Comparison of ENCODE assay signal across 12 cellular contexts in the genomic region with DNA sequence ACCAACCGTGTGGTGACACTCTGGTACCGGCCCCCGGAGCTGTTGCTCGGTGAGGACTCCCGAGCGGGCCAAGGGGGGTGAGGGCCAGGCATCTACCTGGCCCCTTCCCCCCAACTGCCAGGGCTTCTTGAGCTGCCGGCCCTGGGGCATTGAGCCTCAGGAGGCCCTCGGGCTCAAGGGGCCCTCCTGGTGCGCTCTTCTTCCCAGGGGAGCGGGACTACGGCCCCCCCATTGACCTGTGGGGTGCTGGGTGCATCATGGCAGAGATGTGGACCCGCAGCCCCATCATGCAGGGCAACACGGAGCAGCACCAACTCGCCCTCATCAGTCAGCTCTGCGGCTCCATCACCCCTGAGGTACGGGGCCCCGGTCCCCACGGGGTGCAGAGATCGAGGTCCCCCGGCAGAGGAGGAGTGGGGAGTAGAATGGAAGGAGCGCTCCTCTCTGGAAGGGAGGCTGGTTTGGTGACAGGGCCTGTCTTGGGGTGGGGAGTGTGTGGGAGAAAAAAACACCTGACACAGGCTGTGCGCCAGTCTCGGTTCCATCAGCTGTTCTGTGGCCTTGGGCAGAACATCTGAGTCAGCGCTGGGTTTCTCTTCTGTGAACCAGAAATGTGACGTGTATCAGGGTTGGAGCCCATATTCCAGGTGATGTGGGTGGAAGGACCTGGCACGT. TPM values are rescaled to one million over a fixed set of nuclear protein-coding genes. Genes with fewer than 3 reads are reported as not detected.
DNase-seq lines count a peak whose midpoint lies in the region; ATAC-seq, FAIRE-seq and TF ChIP-seq lines count a peak whose summit lies in the region.
"Had no signal": no experiment of that assay in that cellular context is flagged by ENCODE, and none has a peak within 500 bp of the region (broad histone marks: within the 10 kb centered on the region; RNA-seq: fewer than 3 reads in every experiment).

No MANE protein-coding gene starts in this region.

- ATAC-seq in HepG2 (no peak), HG03196 (IDR thresholded peaks at IDR 0.05; ENCODE audit: unreplicated experiment) (no peak), GM18907 (IDR thresholded peaks at IDR 0.05; ENCODE audit: unreplicated experiment) (no peak)

- CTCF ChIA-PET in HepG2 (lab: Yijun Ruan, JAX; ENCODE audit: low intra/inter-chr PET ratio, low total read pairs): no interaction called here

- BruUV-seq in HepG2 (replicated peaks; lab: Mats Ljungman, UMichigan): no TSS peak

- POLR2A ChIA-PET in HepG2 (lab: Yijun Ruan, JAX): no interaction called here

- intact Hi-C loops in HepG2 (cut with micrococcal nuclease; ENCODE audit: unreplicated experiment): loop anchor here (5.0 kb wide), 1 partner anchor 196 kb away; no protein-coding TSS in a partner anchor

- no peak for TF ChIP-seq RAD21 in HepG2 (CRISPR knock-in tag; IDR thresholded peaks at IDR 0.05)

- TF ChIP-seq CTCF in HepG2 (CRISPR knock-in tag; IDR thresholded peaks at IDR 0.05): no peak

- H3K4me3 ChIP-seq in HepG2 (replicated peaks in 1 of 3; ENCODE audit: insufficient read depth in 1 of 3, low read depth in 2 of 3, low read length in 3 of 3): no peak overlapping the region

- TF ChIP-seq EP300 in HepG2 (IDR thresholded peaks at IDR 0.05; ENCODE audit: low read depth in 2 of 2, low read length in 2 of 2): no peak
- no peak for TF ChIP-seq EP300 in HepG2 (CRISPR knock-in tag; IDR thresholded peaks at IDR 0.05; ENCODE audit: borderline replicate concordance)

- TF ChIP-seq POLR2A in HepG2 (IDR thresholded peaks at IDR 0.05; ENCODE audit: insufficient read depth in 1 of 2, low read depth in 2 of 2, low read length in 2 of 2): no peak

- WGBS in HepG2 (ENCODE audit: low lambda C conversion rate): 86% methylated on average over 8 of the region's 26 CpGs

- H3K4me1 Mint-ChIP-seq in T-helper 2 cell treated with Interferon-gamma antibody and Interleukin-4, amounts not matched to agents 5 μg/mL and 100 μg/mL, for 36 hours (ENCODE audit: low read depth): peaks cover 32% of the 10 kb centered on the region
- H3K4me1 Mint-ChIP-seq in activated T-cell treated with anti-CD3 and anti-CD28 coated beads, Interleukin-2, amount 50 U/mL, for 24 hours (ENCODE audit: low read depth): peaks cover 61% of the 10 kb centered on the region

- H3K9me3 ChIP-seq in HepG2 (ENCODE audit: low read length): no peaks in the 10 kb centered on the region

- H3K36me3 Mint-ChIP-seq in T-helper 2 cell treated with Interferon-gamma antibody and Interleukin-4, amounts not matched to agents 5 μg/mL and 100 μg/mL, for 36 hours (ENCODE audit: low read depth): peaks cover 52% of the 10 kb centered on the region
- peaks cover 72% of the 10 kb centered on the region for H3K36me3 Mint-ChIP-seq in activated T-cell treated with anti-CD3 and anti-CD28 coated beads, Interleukin-2, amount 50 U/mL, for 24 hours (ENCODE audit: low read depth)

- in situ Hi-C loops in HepG2 (cut with HindIII; ENCODE audit: extremely low pct_ligation_motif_present, low pct_unique_long_range_greater_than_20kb): no loop called here

- peak; percentile 70 for DNase-seq in T-helper 2 cell treated with Interferon-gamma antibody and Interleukin-4, amounts not matched to agents 5 μg/mL and 100 μg/mL, for 36 hours (ENCODE audit: low spot score)
- DNase-seq in activated T-cell treated with anti-CD3 and anti-CD28 coated beads, Interleukin-2, amount 50 U/mL, for 24 hours: peak; percentile 78
- DNase-seq in HepG2 (ENCODE audit: low spot score) (no peak), inferior parietal cortex (ENCODE audit: extremely low spot score) (no peak)
- peak; percentile 50 to 75 (median 73) for DNase-seq in stimulated activated CD4-positive, alpha-beta T cell treated with anti-CD3 and anti-CD28 coated beads, TNF-alpha, amount 100 ng/mL, for 48 hours (ENCODE audit: low read depth in 3 of 3)
- DNase-seq: foreskin melanocyte, NCI-H1092 treated with DMSO at 0.1 percent for 48 hours, NCI-H69, nephron progenitor cell, substantia nigra had no signal

- no peak overlapping the region for H2AFZ ChIP-seq in HepG2 (ENCODE audit: low read length)

- no peak overlapping the region for H3K27ac Mint-ChIP-seq in T-helper 2 cell treated with Interferon-gamma antibody and Interleukin-4, amounts not matched to agents 5 μg/mL and 100 μg/mL, for 36 hours
- H3K27ac Mint-ChIP-seq in activated T-cell treated with anti-CD3 and anti-CD28 coated beads, Interleukin-2, amount 50 U/mL, for 24 hours: peak overlapping the region; percentile 94
- H3K27ac Mint-ChIP-seq: nephron progenitor cell had no signal

- no peak overlapping the region for H3K4me2 ChIP-seq in HepG2 (ENCODE audit: low read depth, low read length)

- H3K79me2 ChIP-seq in HepG2 (ENCODE audit: insufficient read depth, low read length): peaks cover 19% of the 10 kb centered on the region

- H3K27me3 ChIP-seq in HepG2 (ENCODE audit: control insufficient read depth in 1 of 2, insufficient read depth in 2 of 2, low read length in 2 of 2): 0 out of 5 replicates have a peak, but pooled peaks cover 0 to 2% of the 10 kb centered on the region in 2 experiments

- H3K9me3 Mint-ChIP-seq in T-helper 2 cell treated with Interferon-gamma antibody and Interleukin-4, amounts not matched to agents 5 μg/mL and 100 μg/mL, for 36 hours: no peaks in the 10 kb centered on the region
- H3K9me3 Mint-ChIP-seq in activated T-cell treated with anti-CD3 and anti-CD28 coated beads, Interleukin-2, amount 50 U/mL, for 24 hours: no peaks in the 10 kb centered on the region
- H3K9me3 Mint-ChIP-seq: nephron progenitor cell had no signal

- peaks cover 24 to 41% of the 10 kb centered on the region in 2 experiments for H3K36me3 ChIP-seq in HepG2 (replicated peaks in 1 of 2; ENCODE audit: control insufficient read depth in 1 of 2, insufficient read depth in 2 of 2, low read length in 2 of 2)

- no peak for FAIRE-seq in HepG2 (lab: Jason Lieb, UNC)

- no peak overlapping the region for H3K27ac ChIP-seq in HepG2 (ENCODE audit: extremely low read length, insufficient read depth, low read length)

- no peak overlapping the region for H3K9ac ChIP-seq in HepG2 (ENCODE audit: insufficient read depth, low read depth, low read length)

- no peaks in the 10 kb centered on the region for H3K27me3 Mint-ChIP-seq in T-helper 2 cell treated with Interferon-gamma antibody and Interleukin-4, amounts not matched to agents 5 μg/mL and 100 μg/mL, for 36 hours (ENCODE audit: low read depth)
- H3K27me3 Mint-ChIP-seq in activated T-cell treated with anti-CD3 and anti-CD28 coated beads, Interleukin-2, amount 50 U/mL, for 24 hours: no peaks in the 10 kb centered on the region

- peak overlapping the region; percentile 96 for H3K4me3 Mint-ChIP-seq in T-helper 2 cell treated with Interferon-gamma antibody and Interleukin-4, amounts not matched to agents 5 μg/mL and 100 μg/mL, for 36 hours
- H3K4me3 Mint-ChIP-seq in activated T-cell treated with anti-CD3 and anti-CD28 coated beads, Interleukin-2, amount 50 U/mL, for 24 hours: peak overlapping the region; percentile 57

- H4K20me1 ChIP-seq in HepG2 (ENCODE audit: insufficient read depth, low read length): peaks cover 21% of the 10 kb centered on the region

- peaks cover 23% of the 10 kb centered on the region for H3K4me1 ChIP-seq in HepG2 (ENCODE audit: insufficient read depth, low read length)

RNA-seq across cellular contexts. Expression of a gene that starts 2.6 kb away (rescaled TPM):
- 16.8 TPM in 2 replicates for total RNA-seq in HepG2 (2016; rRNA removed; fragmentation: Illumina TruSeq; extraction: Trizol)
- 5.3 and 6.3 TPM in 2 replicates for total RNA-seq in HepG2 (2016; cell fraction: cytosol; rRNA removed; fragmentation: Illumina TruSeq; extraction: Trizol; ENCODE audit: low read depth)
- 14.3 and 15.5 TPM in 2 replicates for total RNA-seq in HepG2 (2016; cell fraction: insoluble cytoplasmic fraction; rRNA removed; fragmentation: Illumina TruSeq; extraction: Trizol)
- 13.1 and 13.7 TPM in 2 replicates for total RNA-seq in HepG2 (2016; cell fraction: membrane; rRNA removed; fragmentation: Illumina TruSeq; extraction: Trizol)
- 13.7 and 14.2 TPM in 2 replicates for total RNA-seq in HepG2 (2016; cell fraction: nucleus; rRNA removed; fragmentation: Illumina TruSeq; extraction: Trizol)
- polyA plus RNA-seq in HepG2 (2011; rRNA removed): 21.5 and 26.1 TPM in 2 replicates
- polyA plus RNA-seq in HepG2 (2011; cell fraction: cytosol; rRNA removed): 16.1 and 24.8 TPM in 2 replicates
- 85.3 and 97.2 TPM in 2 replicates for polyA plus RNA-seq in HepG2 (2011; cell fraction: nucleus; rRNA removed)
- polyA plus RNA-seq in HepG2 (2012): 18.5 and 23.5 TPM in 2 replicates
- 7.2 and 7.8 TPM in 2 replicates for polyA plus RNA-seq in HepG2 (2016; cell fraction: cytosol; fragmentation: Illumina TruSeq; extraction: Trizol; ENCODE audit: low read depth)
- 21.4 and 33.5 TPM in 2 replicates for polyA plus RNA-seq in HepG2 (2016; cell fraction: insoluble cytoplasmic fraction; fragmentation: Illumina TruSeq; extraction: Trizol; ENCODE audit: low read depth)
- 10.9 and 12.8 TPM in 2 replicates for polyA plus RNA-seq in HepG2 (2016; cell fraction: membrane; fragmentation: Illumina TruSeq; extraction: Trizol; ENCODE audit: low read depth)
- 35.3 and 35.6 TPM in 2 replicates for polyA plus RNA-seq in HepG2 (2016; cell fraction: nucleus; fragmentation: Illumina TruSeq; extraction: Trizol; ENCODE audit: insufficient read depth, low read depth)
- polyA minus RNA-seq in HepG2 (2011; rRNA and poly(A)+ RNA removed; ENCODE audit: low replicate concordance): 47.9 and 105 TPM in 2 replicates
- 13.9 and 18.8 TPM in 2 replicates for polyA minus RNA-seq in HepG2 (2011; cell fraction: cytosol; rRNA and poly(A)+ RNA removed)
- polyA minus RNA-seq in HepG2 (2011; cell fraction: nucleus; rRNA and poly(A)+ RNA removed): 27.6 and 29.4 TPM in 2 replicates

RNA-seq across cellular contexts. Expression of a gene that starts 10.0 kb away (rescaled TPM):
- not detected in 2 replicates for total RNA-seq in HepG2 (2016; rRNA removed; fragmentation: Illumina TruSeq; extraction: Trizol)
- not detected in 2 replicates for total RNA-seq in HepG2 (2016; cell fraction: cytosol; rRNA removed; fragmentation: Illumina TruSeq; extraction: Trizol; ENCODE audit: low read depth)
- total RNA-seq in HepG2 (2016; cell fraction: insoluble cytoplasmic fraction; rRNA removed; fragmentation: Illumina TruSeq; extraction: Trizol): not detected in 2 replicates
- total RNA-seq in HepG2 (2016; cell fraction: membrane; rRNA removed; fragmentation: Illumina TruSeq; extraction: Trizol): not detected in 2 replicates
- total RNA-seq in HepG2 (2016; cell fraction: nucleus; rRNA removed; fragmentation: Illumina TruSeq; extraction: Trizol): not detected in 2 replicates
- polyA plus RNA-seq in HepG2 (2011; rRNA removed): not detected in 2 replicates
- polyA plus RNA-seq in HepG2 (2011; cell fraction: cytosol; rRNA removed): 0.03 TPM in 1 of 2 replicates, not detected in the other
- not detected in 2 replicates for polyA plus RNA-seq in HepG2 (2011; cell fraction: nucleus; rRNA removed)
- polyA plus RNA-seq in HepG2 (2012): 0.19 TPM in 1 of 2 replicates, not detected in the other
- polyA plus RNA-seq in HepG2 (2016; cell fraction: cytosol; fragmentation: Illumina TruSeq; extraction: Trizol; ENCODE audit: low read depth): not detected in 2 replicates
- polyA plus RNA-seq in HepG2 (2016; cell fraction: insoluble cytoplasmic fraction; fragmentation: Illumina TruSeq; extraction: Trizol; ENCODE audit: low read depth): not detected in 2 replicates
- not detected in 2 replicates for polyA plus RNA-seq in HepG2 (2016; cell fraction: membrane; fragmentation: Illumina TruSeq; extraction: Trizol; ENCODE audit: low read depth)
- polyA plus RNA-seq in HepG2 (2016; cell fraction: nucleus; fragmentation: Illumina TruSeq; extraction: Trizol; ENCODE audit: insufficient read depth, low read depth): not detected in 2 replicates
- 0.20 and 0.84 TPM in 2 replicates for polyA minus RNA-seq in HepG2 (2011; rRNA and poly(A)+ RNA removed; ENCODE audit: low replicate concordance)
- polyA minus RNA-seq in HepG2 (2011; cell fraction: cytosol; rRNA and poly(A)+ RNA removed): not detected in 2 replicates
- polyA minus RNA-seq in HepG2 (2011; cell fraction: nucleus; rRNA and poly(A)+ RNA removed): not detected in 2 replicates

RNA-seq across cellular contexts. Expression of a gene that starts 14.2 kb away (rescaled TPM):
- total RNA-seq in HepG2 (2016; rRNA removed; fragmentation: Illumina TruSeq; extraction: Trizol): 20.3 and 35.6 TPM in 2 replicates
- total RNA-seq in HepG2 (2016; cell fraction: cytosol; rRNA removed; fragmentation: Illumina TruSeq; extraction: Trizol; ENCODE audit: low read depth): 7.4 and 10.3 TPM in 2 replicates
- 18.5 and 37.2 TPM in 2 replicates for total RNA-seq in HepG2 (2016; cell fraction: insoluble cytoplasmic fraction; rRNA removed; fragmentation: Illumina TruSeq; extraction: Trizol)
- 18.1 and 18.9 TPM in 2 replicates for total RNA-seq in HepG2 (2016; cell fraction: membrane; rRNA removed; fragmentation: Illumina TruSeq; extraction: Trizol)
- 26.8 and 31.7 TPM in 2 replicates for total RNA-seq in HepG2 (2016; cell fraction: nucleus; rRNA removed; fragmentation: Illumina TruSeq; extraction: Trizol)
- polyA plus RNA-seq in HepG2 (2011; rRNA removed): 36.8 and 41.3 TPM in 2 replicates
- 20.2 and 34.2 TPM in 2 replicates for polyA plus RNA-seq in HepG2 (2011; cell fraction: cytosol; rRNA removed)
- polyA plus RNA-seq in HepG2 (2011; cell fraction: nucleus; rRNA removed): 102 and 128 TPM in 2 replicates
- polyA plus RNA-seq in HepG2 (2012): 16.9 and 23.2 TPM in 2 replicates
- 8.3 and 9.4 TPM in 2 replicates for polyA plus RNA-seq in HepG2 (2016; cell fraction: cytosol; fragmentation: Illumina TruSeq; extraction: Trizol; ENCODE audit: low read depth)
- polyA plus RNA-seq in HepG2 (2016; cell fraction: insoluble cytoplasmic fraction; fragmentation: Illumina TruSeq; extraction: Trizol; ENCODE audit: low read depth): 21.4 and 32.6 TPM in 2 replicates
- polyA plus RNA-seq in HepG2 (2016; cell fraction: membrane; fragmentation: Illumina TruSeq; extraction: Trizol; ENCODE audit: low read depth): 12.8 and 13.0 TPM in 2 replicates
- polyA plus RNA-seq in HepG2 (2016; cell fraction: nucleus; fragmentation: Illumina TruSeq; extraction: Trizol; ENCODE audit: insufficient read depth, low read depth): 68.3 and 83.1 TPM in 2 replicates
- 71.8 and 195 TPM in 2 replicates for polyA minus RNA-seq in HepG2 (2011; rRNA and poly(A)+ RNA removed; ENCODE audit: low replicate concordance)
- polyA minus RNA-seq in HepG2 (2011; cell fraction: cytosol; rRNA and poly(A)+ RNA removed): 13.5 and 19.9 TPM in 2 replicates
- 25.4 and 26.6 TPM in 2 replicates for polyA minus RNA-seq in HepG2 (2011; cell fraction: nucleus; rRNA and poly(A)+ RNA removed)

RNA-seq across cellular contexts. Expression of a gene that starts 53.4 kb away (rescaled TPM):
- total RNA-seq in HepG2 (2016; rRNA removed; fragmentation: Illumina TruSeq; extraction: Trizol): 5.5 and 7.2 TPM in 2 replicates
- total RNA-seq in HepG2 (2016; cell fraction: cytosol; rRNA removed; fragmentation: Illumina TruSeq; extraction: Trizol; ENCODE audit: low read depth): 5.2 and 7.3 TPM in 2 replicates
- total RNA-seq in HepG2 (2016; cell fraction: insoluble cytoplasmic fraction; rRNA removed; fragmentation: Illumina TruSeq; extraction: Trizol): 4.5 and 7.9 TPM in 2 replicates
- total RNA-seq in HepG2 (2016; cell fraction: membrane; rRNA removed; fragmentation: Illumina TruSeq; extraction: Trizol): 7.9 and 11.8 TPM in 2 replicates
- total RNA-seq in HepG2 (2016; cell fraction: nucleus; rRNA removed; fragmentation: Illumina TruSeq; extraction: Trizol): 6.0 and 8.4 TPM in 2 replicates
- 3.5 and 4.9 TPM in 2 replicates for polyA plus RNA-seq in HepG2 (2011; rRNA removed)
- 3.9 and 7.0 TPM in 2 replicates for polyA plus RNA-seq in HepG2 (2011; cell fraction: cytosol; rRNA removed)
- polyA plus RNA-seq in HepG2 (2011; cell fraction: nucleus; rRNA removed): 10.9 and 13.2 TPM in 2 replicates
- polyA plus RNA-seq in HepG2 (2012): 3.9 and 5.6 TPM in 2 replicates
- 7.5 and 14.0 TPM in 2 replicates for polyA plus RNA-seq in HepG2 (2016; cell fraction: cytosol; fragmentation: Illumina TruSeq; extraction: Trizol; ENCODE audit: low read depth)
- polyA plus RNA-seq in HepG2 (2016; cell fraction: insoluble cytoplasmic fraction; fragmentation: Illumina TruSeq; extraction: Trizol; ENCODE audit: low read depth): 8.1 and 8.2 TPM in 2 replicates
- polyA plus RNA-seq in HepG2 (2016; cell fraction: membrane; fragmentation: Illumina TruSeq; extraction: Trizol; ENCODE audit: low read depth): 13.5 and 15.3 TPM in 2 replicates
- 15.9 and 17.9 TPM in 2 replicates for polyA plus RNA-seq in HepG2 (2016; cell fraction: nucleus; fragmentation: Illumina TruSeq; extraction: Trizol; ENCODE audit: insufficient read depth, low read depth)
- 5.5 and 15.6 TPM in 2 replicates for polyA minus RNA-seq in HepG2 (2011; rRNA and poly(A)+ RNA removed; ENCODE audit: low replicate concordance)
- 3.2 and 3.6 TPM in 2 replicates for polyA minus RNA-seq in HepG2 (2011; cell fraction: cytosol; rRNA and poly(A)+ RNA removed)
- polyA minus RNA-seq in HepG2 (2011; cell fraction: nucleus; rRNA and poly(A)+ RNA removed): 2.4 and 3.0 TPM in 2 replicates

Comparison
In these comparisons a context has a peak if more than half of its experiments do, and no peak if none do; other contexts are left out.
1. DNase-seq: peak in T-helper 2 cell treated with Interferon-gamma antibody and Interleukin-4, amounts not matched to agents 5 μg/mL and 100 μg/mL, for 36 hours (single experiment), activated T-cell treated with anti-CD3 and anti-CD28 coated beads, Interleukin-2, amount 50 U/mL, for 24 hours (single experiment) and stimulated activated CD4-positive, alpha-beta T cell treated with anti-CD3 and anti-CD28 coated beads, TNF-alpha, amount 100 ng/mL, for 48 hours (3 of 3); none in HepG2 (single experiment) and inferior parietal cortex (single experiment).